ENCODE assay signal across 13 cellular contexts in genomic region chr9:99868845-99869244, GRCh38. TPM values are rescaled to one million over a fixed set of nuclear protein-coding genes. Genes with fewer than 3 reads are reported as not detected.
A peak's percentile ranks its signal among the peaks of the same experiment; 100 is the strongest.
DNase-seq lines count a peak whose midpoint lies in the region; ATAC-seq, FAIRE-seq and TF ChIP-seq lines count a peak whose summit lies in the region.
"Had no signal": no experiment of that assay in that cellular context is flagged by ENCODE, and none has a peak within 500 bp of the region (broad histone marks: within the 10 kb centered on the region; RNA-seq: fewer than 3 reads in every experiment).

No MANE protein-coding gene starts in this region.

- no peaks in the 10 kb centered on the region for H3K9me3 Mint-ChIP-seq in naive thymus-derived CD4-positive, alpha-beta T cell

- no peaks in the 10 kb centered on the region for H3K27me3 ChIP-seq in naive thymus-derived CD4-positive, alpha-beta T cell (ENCODE audit: control insufficient read depth in 2 of 2, insufficient read depth in 2 of 2, low read length in 2 of 2)

- CTCF ChIA-PET in naive thymus-derived CD4-positive, alpha-beta T cell (lab: Charles Lee), result interaction anchor here (0.6 kb wide), 1 partner anchor 635 kb away, joined by 3 read pairs; no protein-coding TSS in a partner anchor

- peak; percentile 86 for FAIRE-seq in GM12891 (lab: Jason Lieb, UNC)
- FAIRE-seq: H54, urothelium cell line had no signal

- POLR2A ChIA-PET in naive thymus-derived CD4-positive, alpha-beta T cell (lab: Charles Lee), result no interaction called here

- DNase-seq in GM12891 (ENCODE audit: insufficient read length, low spot score), result peak; percentile 17
- peak; percentile 6 for DNase-seq in RPMI7951 (ENCODE audit: low read depth)
- DNase-seq in naive thymus-derived CD4-positive, alpha-beta T cell, result no peak
- DNase-seq in OCI-M2 (lab: John Stamatoyannopoulos, UW; ENCODE audit: unreplicated experiment), result no peak
- no peak for DNase-seq in NCI-H2107 treated with DMSO at 0.1 percent for 48 hours (lab: John Stamatoyannopoulos, UW; ENCODE audit: unreplicated experiment)
- DNase-seq: hypothalamus; SHP77; stimulated activated CD4-positive, alpha-beta T cell treated with anti-CD3 and anti-CD28 coated beads, Interleukin-2, amount 100 ng/mL, for 24 hours had no signal

- no peaks in the 10 kb centered on the region for H3K36me3 ChIP-seq in naive thymus-derived CD4-positive, alpha-beta T cell (ENCODE audit: control insufficient read depth in 2 of 3, insufficient read depth in 3 of 3, low read length in 3 of 3)

- intact Hi-C loops in naive thymus-derived CD4-positive, alpha-beta T cell (cut with micrococcal nuclease), result loop anchor here in 1 of 2 donors (5.0 to 10.0 kb wide), 2 partner anchors 47 to 144 kb away; partner anchors contain the start of gene NR4A3

- H3K4me3 ChIP-seq in naive thymus-derived CD4-positive, alpha-beta T cell (ENCODE audit: low read length), result no peak overlapping the region

- no peaks in the 10 kb centered on the region for H3K4me1 ChIP-seq in naive thymus-derived CD4-positive, alpha-beta T cell (ENCODE audit: control insufficient read depth in 2 of 2, insufficient read depth in 2 of 2, low read length in 2 of 2)

- H3K36me3 Mint-ChIP-seq in naive thymus-derived CD4-positive, alpha-beta T cell, result no peaks in the 10 kb centered on the region

- peak; percentile 51 for ATAC-seq in GM19328 (IDR thresholded peaks at IDR 0.05; ENCODE audit: unreplicated experiment)
- peak; percentile 86 for ATAC-seq in HG02973 (IDR thresholded peaks at IDR 0.05; ENCODE audit: unreplicated experiment)
- no peak for ATAC-seq in naive thymus-derived CD4-positive, alpha-beta T cell
- ATAC-seq in HG02798 (IDR thresholded peaks at IDR 0.05; ENCODE audit: poor library complexity, unreplicated experiment), result no peak

- H3K27ac ChIP-seq in naive thymus-derived CD4-positive, alpha-beta T cell (ENCODE audit: low read depth, low read length), result no peak overlapping the region

- no peaks in the 10 kb centered on the region for H3K9me3 ChIP-seq in naive thymus-derived CD4-positive, alpha-beta T cell (ENCODE audit: control insufficient read depth in 2 of 3, low read length in 3 of 3)

- TF ChIP-seq POLR2A in GM12891 (IDR thresholded peaks at IDR 0.05; ENCODE audit: low read depth, low read length), result no peak

- H3K27me3 Mint-ChIP-seq in naive thymus-derived CD4-positive, alpha-beta T cell, result no peaks in the 10 kb centered on the region

- peak overlapping the region in 1 of 10 donors; percentile 24 for H3K4me3 Mint-ChIP-seq in naive thymus-derived CD4-positive, alpha-beta T cell

- H3K27ac Mint-ChIP-seq in naive thymus-derived CD4-positive, alpha-beta T cell, result peak overlapping the region in 1 of 9 donors; percentile 68

- H3K4me1 Mint-ChIP-seq in naive thymus-derived CD4-positive, alpha-beta T cell, result peaks cover 0 to 36% (median 0%) of the 10 kb centered on the region in 7 donors

TF ChIP-seq in GM12891, 5 proteins besides CTCF, POLR2A, EP300 and RAD21:
- TF ChIP-seq TAF1 (IDR thresholded peaks at IDR 0.05; ENCODE audit: low read depth, low read length) (no peak), SPI1 (IDR thresholded peaks at IDR 0.05; ENCODE audit: low read depth, low read length) (no peak), PAX5 (IDR thresholded peaks at IDR 0.05; ENCODE audit: insufficient read depth, low read length, severe bottlenecking) (no peak), POLR2AphosphoS5 (IDR thresholded peaks at IDR 0.05; ENCODE audit: low read depth, low read length) (no peak), POU2F2 (IDR thresholded peaks at IDR 0.05; ENCODE audit: low read depth, low read length) (no peak)

RNA-seq across cellular contexts. Expression of gene STX17, which starts 37.6 kb away (rescaled TPM):
- 10.5 TPM for polyA plus RNA-seq in GM12891 (2012; ENCODE audit: low read depth, missing spikeins)
- 10.6 and 12.4 TPM in 2 replicates for total RNA-seq in RPMI7951 (2014; rRNA removed; shearing (Covaris generic))
- 10 to 100 TPM; 34.2 to 63.2 (median 51.2) TPM for total RNA-seq in naive thymus-derived CD4-positive, alpha-beta T cell
- 10 to 100 TPM; 33.7 to 38.8 TPM for polyA plus RNA-seq in naive thymus-derived CD4-positive, alpha-beta T cell

RNA-seq across cellular contexts. Expression of gene NR4A3, which starts 47.2 kb away (rescaled TPM):
- polyA plus RNA-seq in GM12891 (2012; ENCODE audit: low read depth, missing spikeins), result 3.3 TPM
- under 0.01 and 0.10 TPM in 2 replicates for total RNA-seq in RPMI7951 (2014; rRNA removed; shearing (Covaris generic))
- 10 to 100 TPM in 2 of 5 experiments, 1 to 10 TPM in 1, under 1 TPM in 2; 0.08 to 20.2 (median 5.6) TPM for total RNA-seq in naive thymus-derived CD4-positive, alpha-beta T cell
- polyA plus RNA-seq in naive thymus-derived CD4-positive, alpha-beta T cell, result not detected

Comparison
In these comparisons a context has a peak if more than half of its experiments do, and no peak if none do; other contexts are left out.
1. DNase-seq: peak in GM12891 (single experiment) and RPMI7951 (single experiment); none in naive thymus-derived CD4-positive, alpha-beta T cell (0 of 9), OCI-M2 (single experiment) and NCI-H2107 treated with DMSO at 0.1 percent for 48 hours (single experiment).
2. ATAC-seq: peak in GM19328 (single experiment) and HG02973 (single experiment); none in naive thymus-derived CD4-positive, alpha-beta T cell (single experiment) and HG02798 (single experiment).